17 cellular contexts compared by ENCODE assay signal in genomic region chr7:105996860-105997737, GRCh38. TPM values are rescaled to one million over a fixed set of nuclear protein-coding genes. Genes with fewer than 3 reads are reported as not detected.
DNase-seq lines count a peak whose midpoint lies in the region; ATAC-seq, FAIRE-seq and TF ChIP-seq lines count a peak whose summit lies in the region.
"Had no signal": no experiment of that assay in that cellular context is flagged by ENCODE, and none has a peak within 500 bp of the region (broad histone marks: within the 10 kb centered on the region; RNA-seq: fewer than 3 reads in every experiment).

No MANE protein-coding gene starts in this region.

- no peak overlapping the region for H3K18ac ChIP-seq in H1 (ENCODE audit: extremely low read depth, low read length)

- H3K27ac Mint-ChIP-seq in GM23338, result no peak overlapping the region
- H3K27ac Mint-ChIP-seq: CD4-positive, alpha-beta memory T cell had no signal

- H3K9me3 Mint-ChIP-seq in GM23338, result no peaks in the 10 kb centered on the region
- H3K9me3 Mint-ChIP-seq: CD4-positive, alpha-beta memory T cell had no signal

- H3K4me1 ChIP-seq in GM23338 (ENCODE audit: insufficient read depth), result peaks cover 14% of the 10 kb centered on the region
- peaks cover 0 to 5% (median 3%) of the 10 kb centered on the region in 4 experiments; a peak in 5 of 7 replicates for H3K4me1 ChIP-seq in H1 (replicated peaks in 1 of 4; ENCODE audit: control insufficient read depth in 3 of 4, insufficient read depth in 4 of 4, low read length in 3 of 4)
- H3K4me1 ChIP-seq in lower lobe of right lung, result peaks cover 9% of the 10 kb centered on the region
- H3K4me1 ChIP-seq in stomach, result peaks cover 0 to 7% (median 0%) of the 10 kb centered on the region in 4 donors

- H3K4me3 Mint-ChIP-seq in GM23338, result no peak overlapping the region
- H3K4me3 Mint-ChIP-seq: CD4-positive, alpha-beta memory T cell had no signal

- no peak overlapping the region for H3K23ac ChIP-seq in H1 (ENCODE audit: insufficient read length)

- H3K9ac ChIP-seq in H1 (replicated peaks in 1 of 4; ENCODE audit: extremely low read depth in 1 of 4, low read depth in 3 of 4, low read length in 3 of 4), result no peak overlapping the region

- DNase-seq in GM23338 (ENCODE audit: low spot score) (no peak), H1 (ENCODE audit: low read depth in 1 of 2, low spot score in 2 of 2) (no peak), lower lobe of right lung (peak; percentile 48), stomach (peak; percentile 41), nucleus accumbens (lab: John Stamatoyannopoulos, UW) (no peak), midbrain (lab: John Stamatoyannopoulos, UW) (no peak), HT-29 (ENCODE audit: low spot score) (no peak), HPDE6-E6E7 (ENCODE audit: extremely low spot score) (no peak)
- DNase-seq: CD4-positive, alpha-beta memory T cell; KBM-7; NCI-H1092 treated with DMSO at 0.1 percent for 48 hours; NCI-H1436 treated with DMSO at 0.1 percent for 48 hours; NCI-H1930; NCI-H748 treated with DMSO at 0.1 percent for 48 hours had no signal

- H2AFZ ChIP-seq in GM23338 (0 out of 2 replicates have a peak overlapping the region, but pooled peaks have one; percentile 18), H1 (ENCODE audit: low read length) (no peak overlapping the region)

- 0 out of 2 replicates have a peak, but pooled peaks cover 2% of the 10 kb centered on the region for H3F3A ChIP-seq in GM23338 (replicated peaks; ENCODE audit: low read depth)

- no peak overlapping the region for H2BK5ac ChIP-seq in H1 (ENCODE audit: low read depth, low read length)

- H3K4me3 ChIP-seq in GM23338 (no peak overlapping the region), H1 (ENCODE audit: extremely low read depth in 1 of 4, insufficient read depth in 2 of 4, low read depth in 3 of 4, low read length in 4 of 4) (no peak overlapping the region), lower lobe of right lung (no peak overlapping the region), stomach (no peak overlapping the region)

- H3K4me2 ChIP-seq in GM23338, result peak overlapping the region; percentile 34; the same call in 1 of the 2 replicates
- no peak overlapping the region for H3K4me2 ChIP-seq in H1 (ENCODE audit: insufficient read depth in 1 of 2, low read depth in 2 of 2, low read length in 2 of 2)

- H3K36me3 Mint-ChIP-seq in GM23338 (ENCODE audit: low read depth), result no peaks in the 10 kb centered on the region
- H3K36me3 Mint-ChIP-seq: CD4-positive, alpha-beta memory T cell had no signal

- H3K27ac ChIP-seq in GM23338 (ENCODE audit: low read depth) (no peak overlapping the region), H1 (ENCODE audit: low read depth, low read length) (no peak overlapping the region), lower lobe of right lung (no peak overlapping the region), stomach (no peak overlapping the region)

- H2BK12ac ChIP-seq in H1 (ENCODE audit: low read depth, low read length), result no peak overlapping the region

- H4K8ac ChIP-seq in H1 (ENCODE audit: extremely low read depth, insufficient read depth, low read length), result no peak overlapping the region

- H3K56ac ChIP-seq in H1 (replicated peaks; ENCODE audit: insufficient read length, low read depth, low read length), result no peak overlapping the region

- no peaks in the 10 kb centered on the region for H3K23me2 ChIP-seq in H1 (ENCODE audit: low read depth, low read length)

- H3K4ac ChIP-seq in H1 (replicated peaks; ENCODE audit: insufficient read length, low read depth, low read length), result no peak overlapping the region

- H3K4me1 Mint-ChIP-seq in GM23338, result peaks cover 22% of the 10 kb centered on the region
- H3K4me1 Mint-ChIP-seq: CD4-positive, alpha-beta memory T cell had no signal

- H3K36me3 ChIP-seq in GM23338 (ENCODE audit: insufficient read depth) (no peaks in the 10 kb centered on the region), H1 (ENCODE audit: control insufficient read depth in 2 of 4, insufficient read depth in 4 of 4, low read length in 3 of 4) (no peaks in the 10 kb centered on the region), lower lobe of right lung (no peaks in the 10 kb centered on the region), stomach (no peaks in the 10 kb centered on the region)

- H4K5ac ChIP-seq in H1 (ENCODE audit: insufficient read length, low read depth, low read length), result no peak overlapping the region

- no peak for TF ChIP-seq EP300 in H1 (IDR thresholded peaks at IDR 0.05; ENCODE audit: borderline replicate concordance in 1 of 2, low read depth in 2 of 2, low read length in 2 of 2)
- TF ChIP-seq EP300 in stomach (IDR thresholded peaks at IDR 0.05), result no peak

- ATAC-seq in GM23338 (no peak; the same call in 2 of the 3 replicates), lower lobe of right lung (peak; percentile 90 to 91)
- ATAC-seq: Right ventricle myocardium inferior had no signal

- 0 out of 2 replicates have a peak overlapping the region, but pooled peaks have one; percentile 13 for H2BK15ac ChIP-seq in H1 (ENCODE audit: low read length)

- WGBS in H1 (ENCODE audit: extremely low coverage in 1 of 2, insufficient coverage in 1 of 2, insufficient read length in 1 of 2, insufficient replicate concordance in 2 of 2, low coverage in 1 of 2, low lambda C conversion rate in 2 of 2, missing lambda C conversion rate in 1 of 2), 2 experiments, result 90% methylated on average over 5 of the region's 5 CpGs; no CpG with 5 or more reads in 1 of the 2 experiments
- 34 to 69% (median 46%) methylated on average over 5 of the region's 5 CpGs for WGBS in stomach, 5 donors

- no peaks in the 10 kb centered on the region for H3K9me3 ChIP-seq in H1 (ENCODE audit: insufficient read depth in 2 of 2, low read depth in 1 of 2, low read length in 1 of 2)
- H3K9me3 ChIP-seq in lower lobe of right lung, result no peaks in the 10 kb centered on the region
- H3K9me3 ChIP-seq in stomach, result no peaks in the 10 kb centered on the region

- no peak overlapping the region for H3K14ac ChIP-seq in H1 (ENCODE audit: insufficient read length)

- TF ChIP-seq CTCF in GM23338 (conservative IDR thresholded peaks at IDR 0.05; ENCODE audit: low read depth in 2 of 2) (no peak), H1 (IDR thresholded peaks at IDR 0.05; ENCODE audit: control extremely low read depth in 1 of 3, insufficient read depth in 1 of 3, low read depth in 1 of 3, low read length in 3 of 3) (no peak), lower lobe of right lung (IDR thresholded peaks at IDR 0.05) (no peak), stomach (IDR thresholded peaks at IDR 0.05) (no peak)

- no peaks in the 10 kb centered on the region for H3K79me2 ChIP-seq in GM23338 (replicated peaks; ENCODE audit: insufficient read depth)
- no peaks in the 10 kb centered on the region for H3K79me2 ChIP-seq in H1 (ENCODE audit: control insufficient read depth in 1 of 2, insufficient read depth in 2 of 2, low read length in 2 of 2)

- FAIRE-seq in H1 (lab: Jason Lieb, UNC), result no peak
- FAIRE-seq: G401.6, RCC 7860 had no signal

- H3K27me3 ChIP-seq in GM23338 (ENCODE audit: insufficient read depth) (no peaks in the 10 kb centered on the region), H1 (replicated peaks in 1 of 4; ENCODE audit: control insufficient read depth in 3 of 4, extremely low read depth in 1 of 4, insufficient read depth in 3 of 4, low read length in 3 of 4) (no peaks in the 10 kb centered on the region; a peak in 1 of 7 replicates), lower lobe of right lung (ENCODE audit: low read depth) (peaks cover 4% of the 10 kb centered on the region), stomach (peaks cover 0 to 2% (median 0%) of the 10 kb centered on the region in 3 donors)

- no peaks in the 10 kb centered on the region for H3K79me1 ChIP-seq in H1 (ENCODE audit: low read depth, low read length)

- H3K9me2 ChIP-seq in GM23338 (ENCODE audit: insufficient read depth), result peaks cover 11% of the 10 kb centered on the region; the same call in 1 of the 2 replicates

- no peak overlapping the region for H2AK5ac ChIP-seq in H1 (ENCODE audit: low read depth, low read length)

- H2BK20ac ChIP-seq in H1 (ENCODE audit: low read length), result 0 out of 2 replicates have a peak overlapping the region, but pooled peaks have one; percentile 21

- peaks cover 2% of the 10 kb centered on the region for H3K27me3 Mint-ChIP-seq in GM23338 (ENCODE audit: insufficient read depth, low read depth, poor library complexity)

- H4K20me1 ChIP-seq in GM23338 (replicated peaks; ENCODE audit: insufficient read depth) (no peaks in the 10 kb centered on the region), H1 (replicated peaks in 1 of 2; ENCODE audit: control insufficient read depth in 1 of 2, insufficient read depth in 2 of 2, low read length in 2 of 2) (no peaks in the 10 kb centered on the region)

- POLR2A ChIA-PET in H1 (lab: Charles Lee; ENCODE audit: partially characterized antibody), result no interaction called here

- H2BK120ac ChIP-seq in H1 (replicated peaks; ENCODE audit: low read depth, low read length), result no peak overlapping the region

- intact Hi-C loops in lower lobe of right lung (cut with DNase I) (no loop called here), stomach (cut with DNase I; ENCODE audit: low total_unique reads) (no loop called here)

- CTCF ChIA-PET in H1 (lab: Charles Lee; ENCODE audit: partially characterized antibody), result interaction anchor here (0.6 to 4.9 kb wide), 12 partner anchors 8 to 460 kb away, joined by 3 to 31 read pairs (median 4); no protein-coding TSS in a partner anchor

- TF ChIP-seq POLR2A in H1 (IDR thresholded peaks at IDR 0.05; ENCODE audit: control extremely low read depth in 1 of 2, low read depth in 2 of 2, low read length in 2 of 2), result no peak
- TF ChIP-seq POLR2A in stomach (IDR thresholded peaks at IDR 0.05), result no peak

- no peak for TF ChIP-seq RAD21 in H1 (IDR thresholded peaks at IDR 0.05 in 1 of 2, conservative IDR thresholded peaks at IDR 0.05 in 1 of 2; ENCODE audit: low read depth in 2 of 2, low read length in 2 of 2)

- no peak overlapping the region for H4K91ac ChIP-seq in H1 (replicated peaks; ENCODE audit: insufficient read length, low read length)

TF ChIP-seq in GM23338, 12 proteins besides CTCF, POLR2A, EP300 and RAD21 (continues in another document):
- TF ChIP-seq STAT1 (IDR thresholded peaks at IDR 0.05; ENCODE audit: unreplicated experiment), result no peak

RNA-seq across cellular contexts. Expression of gene CDHR3, which starts 34.0 kb away (rescaled TPM):
- total RNA-seq in GM23338 (2014; rRNA removed; shearing (Covaris generic)), result 6.7 and 12.2 TPM in 2 replicates
- polyA plus RNA-seq in GM23338 (2016; fragmentation: Nextera tagmentation; extraction: Ambion mirVana) (4.9 and 5.1 TPM in 2 replicates), H1 (2011; rRNA removed) (6.8 and 8.0 TPM in 2 replicates), stomach (1 to 10 TPM; 2.3 to 6.9 (median 2.5) TPM)
- 5.9 and 6.4 TPM in 2 replicates for total RNA-seq in H1 (2021; fragmentation: NEBNext Ultra II Directional; extraction: Animal tissue kit (Norgen Biotek cat#: 25700))
- 7.8 TPM for polyA plus RNA-seq in H1 (2011; cell fraction: cytosol; rRNA removed)
- 16.2 TPM for polyA plus RNA-seq in H1 (2011; cell fraction: nucleus; rRNA removed)
- 6.7 to 8.7 TPM (median 8.4 TPM) in 4 replicates for polyA plus RNA-seq in H1 (2012, experiment 1 of 2)
- 2.2 TPM for polyA plus RNA-seq in H1 (2012, experiment 2 of 2)
- 4.2 TPM for polyA plus RNA-seq in H1 (2013, experiment 1 of 2)
- 5.1 TPM for polyA plus RNA-seq in H1 (2013, experiment 2 of 2)
- polyA minus RNA-seq in H1 (2011; rRNA and poly(A)+ RNA removed), result 7.2 and 13.7 TPM in 2 replicates
- 5.9 TPM for polyA minus RNA-seq in H1 (2011; cell fraction: cytosol; rRNA and poly(A)+ RNA removed)
- polyA minus RNA-seq in H1 (2011; cell fraction: nucleus; rRNA and poly(A)+ RNA removed), result 24.5 TPM
- total RNA-seq in lower lobe of right lung (28.7 TPM), stomach (10 to 100 TPM in 4 of 5 donors, 1 to 10 TPM in 1; 1.2 to 62.5 (median 20.2) TPM)
- 17.3 and 20.4 TPM in 2 replicates for total RNA-seq in HT-29 (2014; rRNA removed; shearing (Covaris generic))

Comparison
In these comparisons a context has a peak if more than half of its experiments do, and no peak if none do; other contexts are left out.
1. DNase-seq: peak in lower lobe of right lung (single experiment) and stomach (single experiment); none in GM23338 (single experiment), H1 (0 of 2), nucleus accumbens (0 of 56), midbrain (single experiment), HT-29 (single experiment) and HPDE6-E6E7 (single experiment).